1 cellular context compared by ENCODE assay signal in genomic region chr11:111938687-111939160, GRCh38.
TF ChIP-seq lines count a peak whose summit lies in the region.

No MANE protein-coding gene starts in this region.

TF ChIP-seq in GM12878, 131 proteins besides CTCF, POLR2A, EP300 and RAD21 (continues in another document):
- TF ChIP-seq MAX (IDR thresholded peaks at IDR 0.05; ENCODE audit: low read depth, low read length) = no peak
- no peak for TF ChIP-seq YBX1 (IDR thresholded peaks at IDR 0.05)
- TF ChIP-seq SP1 (IDR thresholded peaks at IDR 0.05; ENCODE audit: low read depth, low read length) = no peak
- TF ChIP-seq SKIL (IDR thresholded peaks at IDR 0.05; ENCODE audit: low read depth, poor library complexity, severe bottlenecking) = no peak
- TF ChIP-seq NBN (IDR thresholded peaks at IDR 0.05) = 0 out of 2 replicates have a peak, but pooled peaks have one; percentile 32
- TF ChIP-seq KAT2A (conservative IDR thresholded peaks at IDR 0.05; ENCODE audit: control insufficient read depth, low read depth, low read length) = no peak
- TF ChIP-seq PML (IDR thresholded peaks at IDR 0.05; ENCODE audit: low read length) = no peak; the same call in 1 of the 2 replicates
- peak; percentile 83 for TF ChIP-seq EED (IDR thresholded peaks at IDR 0.05; ENCODE audit: low read depth)
- TF ChIP-seq RELB (IDR thresholded peaks at IDR 0.05; ENCODE audit: low read depth) = 0 out of 2 replicates have a peak, but pooled peaks have one; percentile 20
- TF ChIP-seq PAX5 (IDR thresholded peaks at IDR 0.05; ENCODE audit: borderline replicate concordance, low read depth, low read length) = no peak
- no peak for TF ChIP-seq NFXL1 (IDR thresholded peaks at IDR 0.05; ENCODE audit: borderline replicate concordance)
- no peak for TF ChIP-seq SUPT20H (IDR thresholded peaks at IDR 0.05; ENCODE audit: borderline replicate concordance, control insufficient read depth, low read depth, low read length)
- TF ChIP-seq REST (IDR thresholded peaks at IDR 0.05; ENCODE audit: low read depth, low read length) = no peak
- TF ChIP-seq CUX1 (IDR thresholded peaks at IDR 0.05; ENCODE audit: insufficient replicate concordance, low read depth, low read length) = no peak
- peak; percentile 71 for TF ChIP-seq BCL11A (IDR thresholded peaks at IDR 0.05; ENCODE audit: low read depth, low read length)
- no peak for TF ChIP-seq MTA3 (IDR thresholded peaks at IDR 0.05; ENCODE audit: borderline replicate concordance, low read length)
- 0 out of 2 replicates have a peak, but pooled peaks have one; percentile 42 for TF ChIP-seq FOXM1 (IDR thresholded peaks at IDR 0.05; ENCODE audit: low read depth, low read length)
- no peak for TF ChIP-seq LARP7 (IDR thresholded peaks at IDR 0.05)
- no peak for TF ChIP-seq SREBF1 (IDR thresholded peaks at IDR 0.05; ENCODE audit: low read length)
- TF ChIP-seq NRF1 (conservative IDR thresholded peaks at IDR 0.05; ENCODE audit: low read depth, low read length) = no peak
- TF ChIP-seq JUNB (IDR thresholded peaks at IDR 0.05) = peak; percentile 82
- no peak for TF ChIP-seq CEBPZ (IDR thresholded peaks at IDR 0.05; ENCODE audit: low read depth, low read length)
- TF ChIP-seq SMAD5 (IDR thresholded peaks at IDR 0.05; ENCODE audit: low read depth) = no peak
- 0 out of 2 replicates have a peak, but pooled peaks have one; percentile 12 for TF ChIP-seq YY1 (IDR thresholded peaks at IDR 0.05; ENCODE audit: low read depth, low read length)
- TF ChIP-seq DPF2 (IDR thresholded peaks at IDR 0.05) = peak; percentile 59; the same call in 1 of the 2 replicates
- no peak for TF ChIP-seq NR2F1 (conservative IDR thresholded peaks at IDR 0.05)
- no peak for TF ChIP-seq CHD4 (IDR thresholded peaks at IDR 0.05)
- no peak for TF ChIP-seq KLF5 (IDR thresholded peaks at IDR 0.05; ENCODE audit: partially characterized antibody)
- TF ChIP-seq TARDBP (IDR thresholded peaks at IDR 0.05; ENCODE audit: borderline replicate concordance) = no peak
- peak; percentile 55; the same call in 1 of the 2 replicates for TF ChIP-seq IKZF1 (conservative IDR thresholded peaks at IDR 0.05)
- TF ChIP-seq E2F8 (IDR thresholded peaks at IDR 0.05; ENCODE audit: low read depth, partially characterized antibody) = no peak
- TF ChIP-seq E4F1 (IDR thresholded peaks at IDR 0.05; ENCODE audit: borderline replicate concordance, partially characterized antibody) = no peak
- TF ChIP-seq SMC3 (IDR thresholded peaks at IDR 0.05; ENCODE audit: borderline replicate concordance, low read length) = no peak
- TF ChIP-seq CREM (IDR thresholded peaks at IDR 0.05; ENCODE audit: low read depth) = peak; percentile 50; the same call in 1 of the 2 replicates
